In the genomic region with DNA sequence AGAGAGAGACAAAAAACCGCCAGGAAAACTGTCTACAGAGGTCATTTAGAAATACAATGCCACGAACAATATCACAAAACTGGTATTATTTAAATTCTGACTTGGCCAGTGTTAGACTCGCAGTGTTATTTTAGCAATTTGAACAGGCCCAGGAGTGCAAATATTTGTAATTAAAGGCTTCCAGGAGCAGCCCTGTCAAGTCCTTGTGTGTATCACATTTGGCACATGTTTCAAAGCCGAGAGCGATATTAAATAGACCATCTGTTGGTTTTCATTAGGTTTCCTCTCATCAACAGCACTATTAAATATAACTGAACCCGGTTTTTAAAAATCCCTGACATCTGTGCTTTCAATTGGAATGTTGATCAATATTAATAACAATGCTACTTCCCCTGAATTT, we compare ENCODE assay signal across 24 cellular contexts.
DNase-seq lines count a peak whose midpoint lies in the region; ATAC-seq and FAIRE-seq lines count a peak whose summit lies in the region.
"Had no signal": no experiment of that assay in that cellular context is flagged by ENCODE, and none has a peak within 500 bp of the region (broad histone marks: within the 10 kb centered on the region; RNA-seq: fewer than 3 reads in every experiment).

No MANE protein-coding gene starts in this region.

- ATAC-seq in GM18907 (IDR thresholded peaks at IDR 0.05; ENCODE audit: unreplicated experiment) = no peak
- ATAC-seq: activated CD4-positive, alpha-beta T cell treated with anti-CD3 and anti-CD28 coated beads for 36 hours; activated CD8-positive, alpha-beta T cell treated with anti-CD3 and anti-CD28 coated beads, Interleukin-2, amount 10 ng/mL, durations not matched to agents 7 days and 5 days; activated naive CD4-positive, alpha-beta T cell treated with anti-CD3 and anti-CD28 coated beads, Interleukin-2, amount 50 U/mL, for 72 hours; activated T-helper 17 cell treated with anti-CD3 and anti-CD28 coated beads, Interleukin-2, amount 50 U/mL, for 72 hours; HepG2; naive thymus-derived CD8-positive, alpha-beta T cell; sciatic nerve had no signal

- no peak for FAIRE-seq in frontal cortex (lab: Jason Lieb, UNC)
- FAIRE-seq: HepG2 had no signal

- peak; percentile 62 for DNase-seq in DMS 273 treated with DMSO at 0.1 percent for 48 hours (lab: John Stamatoyannopoulos, UW)
- peak; percentile 40 for DNase-seq in NCI-H1092 (lab: John Stamatoyannopoulos, UW)
- DNase-seq in NCI-H446 (lab: John Stamatoyannopoulos, UW) = peak; percentile 24 to 72
- DNase-seq in cerebellar cortex (ENCODE audit: low spot score) = peak; percentile 70
- DNase-seq in frontal cortex (ENCODE audit: low spot score in 2 of 2) = no peak
- no peak for DNase-seq in superior temporal gyrus (ENCODE audit: extremely low spot score)
- DNase-seq: activated CD4-positive, alpha-beta T cell treated with anti-CD3 and anti-CD28 coated beads for 36 hours; activated CD8-positive, alpha-beta T cell treated with anti-CD3 and anti-CD28 coated beads, Interleukin-2, amount 10 ng/mL, durations not matched to agents 7 days and 5 days; effector CD8-positive, alpha-beta T cell; hypothalamus; Karpas-422; naive thymus-derived CD8-positive, alpha-beta T cell; NCI-H1930; NCI-H526; SIG-M5; stimulated activated CD4-positive, alpha-beta T cell treated with anti-CD3 and anti-CD28 coated beads, Interleukin-12 subunit alpha, Interleukin-12 subunit beta, amount 100 ng/mL, for 4 hours; stimulated activated CD4-positive, alpha-beta T cell treated with anti-CD3 and anti-CD28 coated beads, Interleukin-2, amount 100 ng/mL, for 48 hours; SW 1271; T-helper 9 cell had no signal

Comparison
In these comparisons a context has a peak if more than half of its experiments do, and no peak if none do; other contexts are left out.
1. DNase-seq: peak in DMS 273 treated with DMSO at 0.1 percent for 48 hours (single experiment), NCI-H1092 (single experiment), NCI-H446 (2 of 2) and cerebellar cortex (single experiment); none in frontal cortex (0 of 2) and superior temporal gyrus (single experiment).